7 cellular contexts compared by ENCODE assay signal in the genomic region with DNA sequence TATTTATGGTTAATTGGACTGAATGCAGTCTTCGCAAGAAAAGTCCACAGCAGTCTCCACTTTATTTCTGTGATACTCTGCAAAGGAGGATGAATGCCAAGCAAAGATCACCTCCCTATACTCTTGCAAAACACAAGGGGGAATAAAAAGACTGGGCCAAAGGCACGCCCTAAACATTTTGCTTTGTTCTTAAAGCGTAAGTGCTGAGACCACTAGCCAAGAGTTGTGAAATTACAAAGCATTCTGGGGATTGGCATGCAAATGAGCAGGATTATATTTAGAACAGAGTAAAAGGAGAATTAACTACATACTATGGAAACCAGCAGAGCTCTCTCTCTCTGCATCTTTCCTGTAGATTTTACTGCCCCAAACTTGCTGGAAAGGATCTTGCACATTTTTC.
A peak's percentile ranks its signal among the peaks of the same experiment; 100 is the strongest.
DNase-seq lines count a peak whose midpoint lies in the region; ATAC-seq and TF ChIP-seq lines count a peak whose summit lies in the region.

No MANE protein-coding gene starts in this region.

- no peak for TF ChIP-seq CTCF in NB4 (IDR thresholded peaks at IDR 0.05; ENCODE audit: low read depth, low read length)
- peak; percentile 12 for TF ChIP-seq CTCF in fibroblast of mammary gland (conservative IDR thresholded peaks at IDR 0.05; ENCODE audit: control insufficient read depth, insufficient read depth, low read depth, low read length)

- DNase-seq in NB4 (ENCODE audit: low read depth) (peak; percentile 50), fibroblast of mammary gland (ENCODE audit: low read depth) (peak; percentile 94), superior temporal gyrus (ENCODE audit: extremely low spot score) (peak; percentile 52), D341Med (ENCODE audit: low spot score) (no peak), NK-92 (lab: John Stamatoyannopoulos, UW; ENCODE audit: unreplicated experiment) (no peak), RKO (ENCODE audit: low spot score) (no peak)

- no peak for TF ChIP-seq POLR2A in NB4 (IDR thresholded peaks at IDR 0.05; ENCODE audit: extremely low read depth, insufficient read length)

- H3K4me3 ChIP-seq in NB4 (ENCODE audit: low read depth, low read length) (no peak overlapping the region), fibroblast of mammary gland (ENCODE audit: control insufficient read depth, low read depth, low read length) (no peak overlapping the region)

- peak; percentile 49 for ATAC-seq in GM19351 (IDR thresholded peaks at IDR 0.05; ENCODE audit: unreplicated experiment)

Comparison
In these comparisons a context has a peak if more than half of its experiments do, and no peak if none do; other contexts are left out.
1. DNase-seq: peak in NB4 (single experiment), fibroblast of mammary gland (single experiment) and superior temporal gyrus (single experiment); none in D341Med (single experiment), NK-92 (single experiment) and RKO (single experiment).